18 cellular contexts compared by ENCODE assay signal in the genomic region with DNA sequence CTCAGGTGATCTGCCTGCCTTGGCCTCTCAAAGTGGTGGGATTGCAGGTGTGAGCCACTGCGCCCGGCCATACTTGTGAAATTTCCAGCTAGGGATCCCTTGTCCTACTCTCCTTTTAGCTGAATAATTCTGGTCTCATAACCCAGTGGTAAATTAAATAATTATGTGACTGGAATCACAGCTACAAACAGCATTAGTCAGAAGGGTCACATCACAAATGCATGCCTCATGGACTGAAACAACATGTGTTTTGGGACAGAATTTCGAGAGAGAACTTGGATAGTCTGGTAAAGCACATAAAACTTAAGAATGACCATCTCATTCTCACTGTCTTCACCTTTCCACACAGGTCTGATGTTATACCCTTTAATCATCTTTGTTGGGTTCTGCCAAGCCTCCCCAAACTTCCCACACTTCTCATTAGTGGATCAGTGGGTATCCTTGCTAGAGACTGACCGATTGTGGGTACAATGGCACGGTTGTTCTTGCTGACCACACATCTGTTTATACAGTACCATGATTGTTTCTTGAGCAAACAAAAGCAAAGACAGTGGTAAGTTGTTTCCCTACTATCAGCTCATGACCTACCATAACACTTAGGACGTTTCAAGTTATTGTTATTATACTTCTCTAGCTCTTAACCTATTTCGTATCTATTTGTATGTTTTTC. TPM values are rescaled to one million over a fixed set of nuclear protein-coding genes. Genes with fewer than 3 reads are reported as not detected.
DNase-seq lines count a peak whose midpoint lies in the region; ATAC-seq lines count a peak whose summit lies in the region.
"Had no signal": no experiment of that assay in that cellular context is flagged by ENCODE, and none has a peak within 500 bp of the region (broad histone marks: within the 10 kb centered on the region; RNA-seq: fewer than 3 reads in every experiment).

No MANE protein-coding gene starts in this region.

- peak; percentile 94 for DNase-seq in Ammon's horn (ENCODE audit: low spot score)
- DNase-seq in NCI-H460 (ENCODE audit: extremely low read depth, low read depth) = peak; percentile 11
- DNase-seq in fibroblast of gingiva (ENCODE audit: low read depth) = peak; percentile 26
- DNase-seq in occipital lobe (lab: John Stamatoyannopoulos, UW) = peak; percentile 20
- DNase-seq in activated T-cell treated with anti-CD3 and anti-CD28 coated beads, Interleukin-2, amount 50 U/mL, for 48 hours = no peak
- no peak for DNase-seq in stimulated activated CD4-positive, alpha-beta T cell treated with anti-CD3 and anti-CD28 coated beads, Interleukin-2, amount 100 ng/mL, for 48 hours
- no peak for DNase-seq in activated CD4-positive, alpha-beta T cell treated with anti-CD3 and anti-CD28 coated beads, Interleukin-2, amount 50 U/mL, for 1 hour
- DNase-seq: activated naive CD8-positive, alpha-beta T cell treated with anti-CD3 and anti-CD28 coated beads, Interleukin-2, amount 50 U/mL, for 24 hours; activated T-cell treated with anti-CD3 and anti-CD28 coated beads, Interleukin-2, amount 50 U/mL, for 72 hours; Karpas-422; kidney; ovary; small intestine; stimulated activated naive B cell treated with anti-CD40 and anti-IgM and Interleukin-4, amounts not matched to agents 10 μg/mL and 1 μg/mL and 100 μg/mL, for 72 hours; upper lobe of left lung had no signal

- no peak for ATAC-seq in GM19452 (IDR thresholded peaks at IDR 0.05; ENCODE audit: unreplicated experiment)
- ATAC-seq: activated naive CD8-positive, alpha-beta T cell treated with anti-CD3 and anti-CD28 coated beads, Interleukin-2, amount 50 U/mL, for 24 hours; activated T-cell treated with anti-CD3 and anti-CD28 coated beads, Interleukin-2, amount 50 U/mL, for 72 hours; SK-N-SH treated with all-trans-retinoic acid at 6 μM for 48 hours; stimulated activated naive B cell treated with anti-CD40 and anti-IgM and Interleukin-4, amounts not matched to agents 10 μg/mL and 1 μg/mL and 100 μg/mL, for 72 hours had no signal

RNA-seq across cellular contexts. Expression of a gene that starts 5.1 kb away (rescaled TPM):
- total RNA-seq in NCI-H460 (2014; rRNA removed; shearing (Covaris generic)) = not detected in 2 replicates
- not detected in 2 replicates for polyA plus RNA-seq in NCI-H460 (2014; cell fraction: nucleus; rRNA removed)
- total RNA-seq in occipital lobe = not detected
- total RNA-seq: activated T-cell treated with anti-CD3 and anti-CD28 coated beads, Interleukin-2, amount 50 U/mL, for 72 hours; mucosa of gallbladder had no signal

RNA-seq across cellular contexts. Expression of a gene that starts 53.2 kb away (rescaled TPM):
- total RNA-seq in NCI-H460 (2014; rRNA removed; shearing (Covaris generic)) = 8.6 and 11.5 TPM in 2 replicates
- 8.2 and 9.0 TPM in 2 replicates for polyA plus RNA-seq in NCI-H460 (2014; cell fraction: nucleus; rRNA removed)
- 2.2 TPM for total RNA-seq in occipital lobe

RNA-seq across cellular contexts. Expression of a gene that starts 55.5 kb away (rescaled TPM):
- 94.6 and 96.3 TPM in 2 replicates for total RNA-seq in NCI-H460 (2014; rRNA removed; shearing (Covaris generic))
- polyA plus RNA-seq in NCI-H460 (2014; cell fraction: nucleus; rRNA removed) = 36.6 and 56.4 TPM in 2 replicates
- total RNA-seq in occipital lobe = 0.31 TPM

Comparison
In these comparisons a context has a peak if more than half of its experiments do, and no peak if none do; other contexts are left out.
1. DNase-seq: peak in Ammon's horn (single experiment), NCI-H460 (single experiment), fibroblast of gingiva (single experiment) and occipital lobe (single experiment); none in activated T-cell treated with anti-CD3 and anti-CD28 coated beads, Interleukin-2, amount 50 U/mL, for 48 hours (0 of 2), stimulated activated CD4-positive, alpha-beta T cell treated with anti-CD3 and anti-CD28 coated beads, Interleukin-2, amount 100 ng/mL, for 48 hours (0 of 2) and activated CD4-positive, alpha-beta T cell treated with anti-CD3 and anti-CD28 coated beads, Interleukin-2, amount 50 U/mL, for 1 hour (single experiment).
2. RNA of a gene that starts 55.5 kb away (total RNA-seq): 94.6 to 96.3 TPM in NCI-H460; 0.31 TPM in occipital lobe (single experiment); every median in the first group is over 10 times any median in the second.